Comparison of ENCODE assay signal across 26 cellular contexts in the genomic region with DNA sequence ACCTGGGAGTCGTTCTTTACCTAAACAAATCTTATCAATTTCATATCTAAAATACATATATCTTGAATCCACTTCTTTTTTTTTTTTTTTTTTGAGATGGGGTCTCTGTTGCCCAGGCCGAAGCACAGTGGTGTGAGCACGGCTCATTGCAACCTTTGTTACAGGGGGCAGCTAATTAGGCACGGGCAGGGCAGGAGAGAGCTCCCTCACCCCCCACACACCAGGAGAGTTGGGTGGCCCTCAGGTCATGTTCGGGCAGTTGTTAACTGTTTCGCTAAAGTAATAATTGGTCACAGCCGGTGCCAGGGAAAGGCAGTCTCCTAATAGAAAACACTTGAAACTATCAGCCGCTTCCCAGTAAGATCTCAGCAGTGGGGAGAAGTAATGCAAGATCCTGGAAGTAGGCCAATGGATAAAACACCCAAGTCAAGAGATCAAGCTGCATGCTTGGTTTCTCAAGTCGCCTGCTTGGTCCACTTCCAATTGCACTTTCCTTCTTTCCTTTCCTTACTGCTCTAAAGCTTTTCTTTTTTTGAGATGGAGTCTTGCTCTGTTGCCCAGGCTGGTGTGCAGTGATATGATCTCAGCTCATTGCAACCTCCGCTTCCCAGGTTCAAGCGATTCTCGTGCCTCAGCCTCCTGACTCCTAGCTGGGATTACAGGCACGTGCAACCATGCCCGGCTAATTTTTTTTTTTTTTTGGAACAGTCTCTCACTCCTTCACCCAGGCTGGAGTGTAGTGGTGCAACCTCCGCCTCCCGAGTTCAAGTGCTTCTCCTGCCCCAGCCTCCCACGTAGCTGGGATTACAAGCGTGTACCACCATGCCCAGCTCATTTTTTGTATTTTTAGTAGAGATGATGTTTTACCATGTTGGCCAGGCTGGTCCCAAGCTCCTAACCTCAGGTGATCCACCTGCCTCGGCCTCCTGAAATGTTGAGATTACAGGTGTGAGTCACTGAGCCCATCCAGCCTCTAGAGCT. TPM values are rescaled to one million over a fixed set of nuclear protein-coding genes. Genes with fewer than 3 reads are reported as not detected.
DNase-seq lines count a peak whose midpoint lies in the region; ATAC-seq and FAIRE-seq lines count a peak whose summit lies in the region.
"Had no signal": no experiment of that assay in that cellular context is flagged by ENCODE, and none has a peak within 500 bp of the region (broad histone marks: within the 10 kb centered on the region; RNA-seq: fewer than 3 reads in every experiment).

No MANE protein-coding gene starts in this region.

- H4K20me1 ChIP-seq in GM23248 (ENCODE audit: insufficient read depth) = no peaks in the 10 kb centered on the region

- no peak for ATAC-seq in HG02678 (IDR thresholded peaks at IDR 0.05; ENCODE audit: unreplicated experiment)
- no peak for ATAC-seq in GM21360 (IDR thresholded peaks at IDR 0.05; ENCODE audit: unreplicated experiment)
- ATAC-seq: left cardiac atrium; stimulated activated naive CD8-positive, alpha-beta T cell treated with anti-CD3 and anti-CD28 coated beads, Interleukin-15, Interleukin-2, amounts not matched to agents 100 U/mL and 50 U/mL, for 24 hours had no signal

- H3K27ac ChIP-seq in GM23248 (no peak overlapping the region), small intestine (ENCODE audit: low read depth in 1 of 2, low read length in 1 of 2) (no peak overlapping the region)
- H3K27ac ChIP-seq: cardiac muscle cell, epithelial cell of prostate, skin epidermis, tibial artery had no signal

- H3K4me3 ChIP-seq in GM23248 = no peak overlapping the region
- peak overlapping the region; percentile 59 for H3K4me3 ChIP-seq in adipocyte (ENCODE audit: low read length)
- no peak overlapping the region for H3K4me3 ChIP-seq in small intestine (ENCODE audit: low read depth in 1 of 2, low read length in 2 of 2)
- H3K4me3 ChIP-seq: cardiac muscle cell, skin epidermis, tibial artery had no signal

- FAIRE-seq in small intestine (lab: Jason Lieb, UNC) = no peak

- no peak overlapping the region for H2AFZ ChIP-seq in GM23248

- no peak overlapping the region for H3K4me2 ChIP-seq in GM23248 (ENCODE audit: unreplicated experiment)

- H3K9ac ChIP-seq in GM23248 = no peak overlapping the region
- no peak overlapping the region for H3K9ac ChIP-seq in adipocyte (ENCODE audit: low read length)

- H3K36me3 ChIP-seq in GM23248 (ENCODE audit: low read depth) = no peaks in the 10 kb centered on the region
- peaks cover 3% of the 10 kb centered on the region for H3K36me3 ChIP-seq in adipocyte (ENCODE audit: control insufficient read depth, insufficient read depth, low read length, severe bottlenecking)
- no peaks in the 10 kb centered on the region for H3K36me3 ChIP-seq in small intestine (ENCODE audit: control insufficient read depth in 2 of 2, insufficient read depth in 2 of 2, low read length in 2 of 2)
- H3K36me3 ChIP-seq: cardiac muscle cell, WERI-Rb-1 had no signal

- H3K9me3 ChIP-seq in GM23248 (ENCODE audit: low read depth) (no peaks in the 10 kb centered on the region), adipocyte (ENCODE audit: control insufficient read depth, low read length) (no peaks in the 10 kb centered on the region), small intestine (ENCODE audit: control insufficient read depth, low read depth) (no peaks in the 10 kb centered on the region)
- H3K9me3 ChIP-seq: tibial artery had no signal

- no peaks in the 10 kb centered on the region for H3K4me1 ChIP-seq in GM23248 (ENCODE audit: insufficient read depth)
- peaks cover 17% of the 10 kb centered on the region for H3K4me1 ChIP-seq in adipocyte (ENCODE audit: control insufficient read depth, insufficient read depth, low read length)
- no peaks in the 10 kb centered on the region for H3K4me1 ChIP-seq in small intestine (ENCODE audit: control insufficient read depth in 2 of 2, insufficient read depth in 1 of 2, low read depth in 1 of 2, low read length in 1 of 2)
- H3K4me1 ChIP-seq: tibial artery had no signal

- no peaks in the 10 kb centered on the region for H3K27me3 ChIP-seq in GM23248 (replicated peaks; ENCODE audit: insufficient read depth)
- H3K27me3 ChIP-seq in adipocyte (replicated peaks; ENCODE audit: control insufficient read depth, insufficient read depth, low read length) = no peaks in the 10 kb centered on the region
- no peaks in the 10 kb centered on the region for H3K27me3 ChIP-seq in small intestine (ENCODE audit: control insufficient read depth in 2 of 2, insufficient read depth in 2 of 2, low read length in 2 of 2)
- H3K27me3 ChIP-seq: cardiac muscle cell, tibial artery had no signal

- DNase-seq in GM23248 (peak; percentile 26), adipocyte (ENCODE audit: low read depth) (peak; percentile 59), fibroblast of the conjunctiva (ENCODE audit: low read depth) (peak; percentile 76), small intestine (peak; percentile 2), T1000 (lab: John Stamatoyannopoulos, UW) (no peak)
- DNase-seq: activated CD4-positive, alpha-beta T cell treated with anti-CD3 and anti-CD28 coated beads, Interleukin-2, amount 50 U/mL, for 4 hours; activated effector memory CD4-positive, alpha-beta T cell treated with anti-CD3 and anti-CD28 coated beads, Interleukin-2, amount 50 U/mL, for 16 hours; DND-41; glutamatergic neuron; left cardiac atrium; midbrain; NCI-H1436 treated with DMSO at 0.1 percent for 48 hours; NCI-H82; SIG-M5; stimulated activated CD4-positive, alpha-beta T cell treated with anti-CD3 and anti-CD28 coated beads, Interleukin-4, amount 100 ng/mL, for 1 hour; stimulated activated naive CD8-positive, alpha-beta T cell treated with anti-CD3 and anti-CD28 coated beads, Interleukin-15, Interleukin-2, amounts not matched to agents 100 U/mL and 50 U/mL, for 24 hours; T-helper 2 cell; tibial artery; WERI-Rb-1 had no signal

- no peaks in the 10 kb centered on the region for H3K9me2 ChIP-seq in GM23248 (ENCODE audit: insufficient read depth)

- H3K79me2 ChIP-seq in GM23248 (ENCODE audit: insufficient read depth) = no peaks in the 10 kb centered on the region

- H3F3A ChIP-seq in GM23248 (ENCODE audit: insufficient read depth) = no peaks in the 10 kb centered on the region

- WGBS in GM23248 (ENCODE audit: low coverage in 1 of 2, low lambda C conversion rate in 2 of 2, missing lambda C conversion rate in 2 of 2), 2 experiments = 52 to 56% methylated on average over 19 of the region's 19 CpGs
- WGBS in small intestine, 3 donors = 79 to 82% (median 82%) methylated on average over 19 of the region's 19 CpGs

- in situ Hi-C loops in GM23248 (cut with MboI) = no loop called here

RNA-seq across cellular contexts. Expression of a gene that starts 21.3 kb away (rescaled TPM):
- total RNA-seq in GM23248 (2014; rRNA removed; shearing (Covaris generic)) = not detected in 2 replicates
- 0.25 and 0.39 TPM in 2 replicates for polyA plus RNA-seq in GM23248 (2016; fragmentation: Nextera tagmentation; extraction: Ambion mirVana)
- not detected for polyA plus RNA-seq in small intestine
- total RNA-seq: cardiac muscle cell, left cardiac atrium, MCF 10A had no signal
- polyA plus RNA-seq: adipose tissue had no signal
